ENCODE assay signal across 8 cellular contexts in genomic region chr3:160401301-160402095, GRCh38. TPM values are rescaled to one million over a fixed set of nuclear protein-coding genes. Genes with fewer than 3 reads are reported as not detected.
DNase-seq lines count a peak whose midpoint lies in the region; ATAC-seq lines count a peak whose summit lies in the region.

No MANE protein-coding gene starts in this region.

- peak overlapping the region; percentile 92 for H3K4me3 Mint-ChIP-seq in activated T-helper 2 cell treated with anti-CD3 and anti-CD28 coated beads, Interferon-gamma antibody, Interleukin-2, Interleukin-4, amounts not matched to agents 10 μg/mL and 5 μg/mL and 100 μg/mL, durations not matched to agents 14 hours and 24 hours and 36 hours (ENCODE audit: low read depth)
- peak overlapping the region; percentile 96 for H3K4me3 Mint-ChIP-seq in stimulated activated effector memory CD8-positive, alpha-beta T cell treated with anti-CD3 and anti-CD28 coated beads, Interleukin-12 subunit alpha, Interleukin-12 subunit beta, amount 100 ng/mL, for 72 hours

- intact Hi-C loops in activated T-helper 2 cell treated with anti-CD3 and anti-CD28 coated beads, Interferon-gamma antibody, Interleukin-2, Interleukin-4, amounts not matched to agents 10 μg/mL and 5 μg/mL and 100 μg/mL, durations not matched to agents 14 hours and 24 hours and 36 hours (cut with micrococcal nuclease): loop anchor here (1.0 to 5.0 kb wide), 2 partner anchors 12 to 174 kb away; partner anchors contain the start of gene C3orf80

- H3K4me1 Mint-ChIP-seq in activated T-helper 2 cell treated with anti-CD3 and anti-CD28 coated beads, Interferon-gamma antibody, Interleukin-2, Interleukin-4, amounts not matched to agents 10 μg/mL and 5 μg/mL and 100 μg/mL, durations not matched to agents 14 hours and 24 hours and 36 hours (ENCODE audit: low read depth): peaks cover 44% of the 10 kb centered on the region
- H3K4me1 Mint-ChIP-seq in stimulated activated effector memory CD8-positive, alpha-beta T cell treated with anti-CD3 and anti-CD28 coated beads, Interleukin-12 subunit alpha, Interleukin-12 subunit beta, amount 100 ng/mL, for 72 hours: peaks cover 46% of the 10 kb centered on the region

- H3K4me3 ChIP-seq in iPS-11a (ENCODE audit: low read depth, low read length): peak overlapping the region; percentile 95

- H3K27me3 Mint-ChIP-seq in activated T-helper 2 cell treated with anti-CD3 and anti-CD28 coated beads, Interferon-gamma antibody, Interleukin-2, Interleukin-4, amounts not matched to agents 10 μg/mL and 5 μg/mL and 100 μg/mL, durations not matched to agents 14 hours and 24 hours and 36 hours (ENCODE audit: low read depth): no peaks in the 10 kb centered on the region

- peak; percentile 19 to 62 for DNase-seq in NOMO-1 (lab: John Stamatoyannopoulos, UW; ENCODE audit: unreplicated experiment in 2 of 2)
- no peak for DNase-seq in NOMO-1 treated with dmso at 0.1 percent for 144 hours (lab: John Stamatoyannopoulos, UW; ENCODE audit: unreplicated experiment)
- DNase-seq in NAMALWA (ENCODE audit: low spot score): peak; percentile 65
- DNase-seq in activated T-helper 2 cell treated with anti-CD3 and anti-CD28 coated beads, Interferon-gamma antibody, Interleukin-2, Interleukin-4, amounts not matched to agents 10 μg/mL and 5 μg/mL and 100 μg/mL, durations not matched to agents 14 hours and 24 hours and 36 hours (ENCODE audit: low spot score): no peak
- DNase-seq in stimulated activated effector memory CD8-positive, alpha-beta T cell treated with anti-CD3 and anti-CD28 coated beads, Interleukin-12 subunit alpha, Interleukin-12 subunit beta, amount 100 ng/mL, for 72 hours (ENCODE audit: low spot score in 2 of 2): no peak
- DNase-seq in SHP77 (lab: John Stamatoyannopoulos, UW): no peak
- no peak for DNase-seq in GDM1 (lab: John Stamatoyannopoulos, UW)

- H3K36me3 Mint-ChIP-seq in activated T-helper 2 cell treated with anti-CD3 and anti-CD28 coated beads, Interferon-gamma antibody, Interleukin-2, Interleukin-4, amounts not matched to agents 10 μg/mL and 5 μg/mL and 100 μg/mL, durations not matched to agents 14 hours and 24 hours and 36 hours (ENCODE audit: low read depth): peaks cover 61% of the 10 kb centered on the region
- peaks cover 77% of the 10 kb centered on the region for H3K36me3 Mint-ChIP-seq in stimulated activated effector memory CD8-positive, alpha-beta T cell treated with anti-CD3 and anti-CD28 coated beads, Interleukin-12 subunit alpha, Interleukin-12 subunit beta, amount 100 ng/mL, for 72 hours

- no peaks in the 10 kb centered on the region for H3K9me3 Mint-ChIP-seq in activated T-helper 2 cell treated with anti-CD3 and anti-CD28 coated beads, Interferon-gamma antibody, Interleukin-2, Interleukin-4, amounts not matched to agents 10 μg/mL and 5 μg/mL and 100 μg/mL, durations not matched to agents 14 hours and 24 hours and 36 hours
- no peaks in the 10 kb centered on the region for H3K9me3 Mint-ChIP-seq in stimulated activated effector memory CD8-positive, alpha-beta T cell treated with anti-CD3 and anti-CD28 coated beads, Interleukin-12 subunit alpha, Interleukin-12 subunit beta, amount 100 ng/mL, for 72 hours

- ATAC-seq in stimulated activated effector memory CD8-positive, alpha-beta T cell treated with anti-CD3 and anti-CD28 coated beads, Interleukin-12 subunit alpha, Interleukin-12 subunit beta, amount 100 ng/mL, for 72 hours: no peak

- peak overlapping the region; percentile 75 for H3K27ac Mint-ChIP-seq in activated T-helper 2 cell treated with anti-CD3 and anti-CD28 coated beads, Interferon-gamma antibody, Interleukin-2, Interleukin-4, amounts not matched to agents 10 μg/mL and 5 μg/mL and 100 μg/mL, durations not matched to agents 14 hours and 24 hours and 36 hours
- peak overlapping the region; percentile 83 for H3K27ac Mint-ChIP-seq in stimulated activated effector memory CD8-positive, alpha-beta T cell treated with anti-CD3 and anti-CD28 coated beads, Interleukin-12 subunit alpha, Interleukin-12 subunit beta, amount 100 ng/mL, for 72 hours

RNA-seq across cellular contexts. Expression of gene SMC4, which starts 2.0 kb away (rescaled TPM):
- total RNA-seq in activated T-helper 2 cell treated with anti-CD3 and anti-CD28 coated beads, Interferon-gamma antibody, Interleukin-2, Interleukin-4, amounts not matched to agents 10 μg/mL and 5 μg/mL and 100 μg/mL, durations not matched to agents 14 hours and 24 hours and 36 hours: 180 and 194 TPM in 2 replicates

RNA-seq across cellular contexts. Expression of gene IFT80, which starts 2.5 kb away (rescaled TPM):
- total RNA-seq in activated T-helper 2 cell treated with anti-CD3 and anti-CD28 coated beads, Interferon-gamma antibody, Interleukin-2, Interleukin-4, amounts not matched to agents 10 μg/mL and 5 μg/mL and 100 μg/mL, durations not matched to agents 14 hours and 24 hours and 36 hours: 16.6 and 19.2 TPM in 2 replicates

RNA-seq across cellular contexts. Expression of gene TRIM59, which starts 48.1 kb away (rescaled TPM):
- total RNA-seq in activated T-helper 2 cell treated with anti-CD3 and anti-CD28 coated beads, Interferon-gamma antibody, Interleukin-2, Interleukin-4, amounts not matched to agents 10 μg/mL and 5 μg/mL and 100 μg/mL, durations not matched to agents 14 hours and 24 hours and 36 hours: 35.9 and 37.0 TPM in 2 replicates

Comparison
In these comparisons a context has a peak if more than half of its experiments do, and no peak if none do; other contexts are left out.
1. DNase-seq: peak in NOMO-1 (2 of 2) and NAMALWA (single experiment); none in NOMO-1 treated with dmso at 0.1 percent for 144 hours (single experiment), activated T-helper 2 cell treated with anti-CD3 and anti-CD28 coated beads, Interferon-gamma antibody, Interleukin-2, Interleukin-4, amounts not matched to agents 10 μg/mL and 5 μg/mL and 100 μg/mL, durations not matched to agents 14 hours and 24 hours and 36 hours (single experiment), stimulated activated effector memory CD8-positive, alpha-beta T cell treated with anti-CD3 and anti-CD28 coated beads, Interleukin-12 subunit alpha, Interleukin-12 subunit beta, amount 100 ng/mL, for 72 hours (0 of 2), SHP77 (0 of 2) and GDM1 (single experiment).